ENCODE assay signal across 11 cellular contexts in genomic region chr11:76577199-76577920, GRCh38.
A peak's percentile ranks its signal among the peaks of the same experiment; 100 is the strongest.
DNase-seq lines count a peak whose midpoint lies in the region; ATAC-seq and TF ChIP-seq lines count a peak whose summit lies in the region.
"Had no signal": no experiment of that assay in that cellular context is flagged by ENCODE, and none has a peak within 500 bp of the region (broad histone marks: within the 10 kb centered on the region; RNA-seq: fewer than 3 reads in every experiment).

No MANE protein-coding gene starts in this region.

- H3K4me3 ChIP-seq in AG10803 (ENCODE audit: low read length) (no peak overlapping the region), PC-9 (no peak overlapping the region), fibroblast of the aortic adventitia (ENCODE audit: low read depth, low read length) (no peak overlapping the region), testis (no peak overlapping the region)

- intact Hi-C loops in PC-9 (cut with micrococcal nuclease; ENCODE audit: unreplicated experiment): loop anchor here (1.0 kb wide), 1 partner anchor 763 kb away; no protein-coding TSS in a partner anchor
- intact Hi-C loops in testis (cut with DNase I; ENCODE audit: low total_unique reads): no loop called here

- peak; percentile 44 for ATAC-seq in omental fat pad (ENCODE audit: low FRiP score)
- ATAC-seq in activated CD4-positive, CD25-positive, alpha-beta regulatory T cell treated with anti-CD3 and anti-CD28 coated beads, Interleukin-2, amount 50 U/mL, for 24 hours: no peak
- ATAC-seq in GM18517 (IDR thresholded peaks at IDR 0.05; ENCODE audit: unreplicated experiment): no peak

- DNase-seq in AG10803 (ENCODE audit: low read depth) (peak; percentile 73), PC-9 (peak; percentile 95 to 97), fibroblast of the aortic adventitia (ENCODE audit: low read depth) (peak; percentile 67), omental fat pad (ENCODE audit: low spot score) (no peak), cerebellar cortex (ENCODE audit: low spot score) (no peak), testis (no peak)
- DNase-seq: activated effector memory CD4-positive, alpha-beta T cell treated with anti-CD3 and anti-CD28 coated beads, Interleukin-2, amount 50 U/mL, for 16 hours; DND-41 had no signal

- no peaks in the 10 kb centered on the region for H4K20me1 ChIP-seq in PC-9 (ENCODE audit: insufficient read depth)

- H3K27me3 ChIP-seq in PC-9 (ENCODE audit: insufficient read depth, low read depth): no peaks in the 10 kb centered on the region
- H3K27me3 ChIP-seq in testis: no peaks in the 10 kb centered on the region
- H3K27me3 ChIP-seq: neutrophil had no signal

- no peaks in the 10 kb centered on the region for H3K9me2 ChIP-seq in PC-9 (ENCODE audit: insufficient read depth)

- no peak overlapping the region for H2AFZ ChIP-seq in PC-9

- H3K4me1 ChIP-seq in PC-9 (replicated peaks; ENCODE audit: insufficient read depth) (peaks cover 28% of the 10 kb centered on the region), testis (peaks cover 4% of the 10 kb centered on the region)

- POLR2A ChIA-PET in PC-9 (lab: Charles Lee; ENCODE audit: unreplicated experiment): interaction anchor here (0.5 to 0.6 kb wide), 3 partner anchors 440 to 1555 kb away, joined by 3 to 6 read pairs (median 4); no protein-coding TSS in a partner anchor

- CTCF ChIA-PET in PC-9 (lab: Charles Lee): interaction anchor here (0.5 to 1.6 kb wide), 4 partner anchors 52 to 425 kb away, joined by 3 to 4 read pairs (median 3); no protein-coding TSS in a partner anchor

- H3K27ac ChIP-seq in PC-9 (peak overlapping the region; percentile 59), testis (no peak overlapping the region)
- H3K27ac ChIP-seq: neutrophil had no signal

- H3F3A ChIP-seq in PC-9 (ENCODE audit: insufficient read depth, low read depth): peaks cover 16% of the 10 kb centered on the region; the same call in 1 of the 2 replicates

- TF ChIP-seq CTCF in AG10803 (conservative IDR thresholded peaks at IDR 0.05; ENCODE audit: low read length) (no peak), PC-9 (conservative IDR thresholded peaks at IDR 0.05) (no peak), fibroblast of the aortic adventitia (IDR thresholded peaks at IDR 0.05; ENCODE audit: insufficient read depth, low read length) (no peak), omental fat pad (IDR thresholded peaks at IDR 0.05) (no peak), testis (IDR thresholded peaks at IDR 0.05) (no peak)

- TF ChIP-seq POLR2A in testis (IDR thresholded peaks at IDR 0.05): no peak

- H3K4me2 ChIP-seq in PC-9: peak overlapping the region; percentile 62

- H3K36me3 ChIP-seq in PC-9 (ENCODE audit: low read depth): no peaks in the 10 kb centered on the region
- H3K36me3 ChIP-seq in testis (ENCODE audit: low read depth, missing control alignments): no peaks in the 10 kb centered on the region
- H3K36me3 ChIP-seq: neutrophil had no signal

- H3K9me3 ChIP-seq in PC-9 (ENCODE audit: insufficient read depth, low read depth) (no peaks in the 10 kb centered on the region), testis (no peaks in the 10 kb centered on the region)
- H3K9me3 ChIP-seq: neutrophil had no signal

- 80 to 86% methylated on average over 1 to 12 of the region's 12 CpGs for WGBS in testis, 2 donors

- BruUV-seq in PC-9 (replicated peaks; lab: Mats Ljungman, UMichigan): no TSS peak

- H3K79me2 ChIP-seq in PC-9 (ENCODE audit: low read depth): no peaks in the 10 kb centered on the region

Comparison
In these comparisons a context has a peak if more than half of its experiments do, and no peak if none do; other contexts are left out.
1. DNase-seq: peak in AG10803 (single experiment), PC-9 (2 of 2) and fibroblast of the aortic adventitia (single experiment); none in omental fat pad (single experiment), cerebellar cortex (single experiment) and testis (single experiment).